In the genomic region with DNA sequence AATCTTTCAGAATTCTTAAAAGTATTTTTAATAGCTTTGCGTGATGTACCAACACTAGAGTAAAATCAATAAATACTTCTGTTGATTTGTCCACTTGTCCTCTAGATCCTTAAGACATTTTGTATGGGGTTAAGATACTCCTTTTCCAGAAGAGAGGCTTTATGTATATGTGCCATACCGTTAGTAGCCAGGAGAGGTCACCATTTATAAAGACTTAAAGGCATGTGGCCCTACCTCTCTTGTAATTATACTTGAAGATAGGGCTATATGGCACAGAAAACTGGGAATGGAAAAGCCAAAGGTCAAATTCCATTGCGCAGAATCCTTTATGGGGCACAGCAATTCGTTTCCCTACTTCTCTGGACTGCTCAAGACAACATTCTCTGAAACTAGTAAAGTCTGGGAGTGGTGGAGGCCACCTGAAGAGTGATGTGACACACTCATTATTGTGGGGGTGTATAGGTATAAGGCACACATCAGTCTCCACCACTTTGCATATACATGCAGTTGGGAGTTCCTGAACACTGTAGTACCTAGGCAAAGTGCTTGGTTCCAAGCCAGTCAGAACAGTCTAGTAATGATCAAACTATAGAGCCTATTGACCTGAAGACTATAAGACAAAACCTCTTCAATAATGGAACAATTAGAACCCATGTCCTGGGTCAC, we compare ENCODE assay signal across 8 cellular contexts.
A peak's percentile ranks its signal among the peaks of the same experiment; 100 is the strongest.
DNase-seq lines count a peak whose midpoint lies in the region; ATAC-seq and TF ChIP-seq lines count a peak whose summit lies in the region.

No MANE protein-coding gene starts in this region.

- H3K4me2 ChIP-seq in GM23248 (ENCODE audit: unreplicated experiment) (no peak overlapping the region), KMS-11 (no peak overlapping the region)

- H3K4me3 ChIP-seq in GM23248 (no peak overlapping the region), KMS-11 (IDR thresholded peaks at IDR 0.05; ENCODE audit: insufficient read depth, low read depth, low read length) (no peak overlapping the region)

- H2AFZ ChIP-seq in GM23248 (no peak overlapping the region), KMS-11 (ENCODE audit: low read depth) (no peak overlapping the region)

- H3K36me3 ChIP-seq in GM23248 (ENCODE audit: low read depth) = no peaks in the 10 kb centered on the region
- H3K36me3 ChIP-seq in KMS-11 (ENCODE audit: insufficient read depth) = no peaks in the 10 kb centered on the region

- H3K4me1 Mint-ChIP-seq in activated naive CD4-positive, alpha-beta T cell treated with anti-CD3 and anti-CD28 coated beads for 36 hours (ENCODE audit: low read depth) = no peaks in the 10 kb centered on the region
- no peaks in the 10 kb centered on the region for H3K4me1 Mint-ChIP-seq in activated naive CD4-positive, alpha-beta T cell treated with anti-CD3 and anti-CD28 coated beads, Interleukin-2, amount 10 ng/mL, durations not matched to agents 7 days and 5 days
- H3K4me1 Mint-ChIP-seq in natural killer cell = no peaks in the 10 kb centered on the region

- H3K4me3 Mint-ChIP-seq in activated naive CD4-positive, alpha-beta T cell treated with anti-CD3 and anti-CD28 coated beads for 36 hours = no peak overlapping the region
- H3K4me3 Mint-ChIP-seq in activated naive CD4-positive, alpha-beta T cell treated with anti-CD3 and anti-CD28 coated beads, Interleukin-2, amount 10 ng/mL, durations not matched to agents 7 days and 5 days = no peak overlapping the region
- H3K4me3 Mint-ChIP-seq in natural killer cell = no peak overlapping the region

- H3K27ac Mint-ChIP-seq in activated naive CD4-positive, alpha-beta T cell treated with anti-CD3 and anti-CD28 coated beads for 36 hours = no peak overlapping the region
- no peak overlapping the region for H3K27ac Mint-ChIP-seq in activated naive CD4-positive, alpha-beta T cell treated with anti-CD3 and anti-CD28 coated beads, Interleukin-2, amount 10 ng/mL, durations not matched to agents 7 days and 5 days
- H3K27ac Mint-ChIP-seq in natural killer cell = no peak overlapping the region

- no peaks in the 10 kb centered on the region for H3F3A ChIP-seq in GM23248 (ENCODE audit: insufficient read depth)

- 0% methylated on average over 4 of the region's 4 CpGs for WGBS in GM23248 (ENCODE audit: low coverage in 1 of 2, low lambda C conversion rate in 2 of 2, missing lambda C conversion rate in 2 of 2), 2 experiments

- CTCF ChIA-PET in activated naive CD4-positive, alpha-beta T cell treated with anti-CD3 and anti-CD28 coated beads for 36 hours (lab: Charles Lee) = interaction anchor here (0.6 kb wide), 1 partner anchor 944 kb away, joined by 3 read pairs; no protein-coding TSS in a partner anchor
- CTCF ChIA-PET in activated naive CD4-positive, alpha-beta T cell treated with anti-CD3 and anti-CD28 coated beads, Interleukin-2, amount 10 ng/mL, durations not matched to agents 7 days and 5 days (lab: Charles Lee) = interaction anchor here (1.0 kb wide), 1 partner anchor 118 kb away, joined by 3 read pairs; no protein-coding TSS in a partner anchor

- peak; percentile 49 to 83 (median 60) for ATAC-seq in natural killer cell

- no peak overlapping the region for H3K27ac ChIP-seq in GM23248
- no peak overlapping the region for H3K27ac ChIP-seq in KMS-11

- H4K20me1 ChIP-seq in GM23248 (ENCODE audit: insufficient read depth) = no peaks in the 10 kb centered on the region
- H4K20me1 ChIP-seq in KMS-11 (ENCODE audit: insufficient read depth) = no peaks in the 10 kb centered on the region

- no peak for TF ChIP-seq POLR2A in erythroblast (IDR thresholded peaks at IDR 0.05; ENCODE audit: low read length)

- no peaks in the 10 kb centered on the region for H3K4me1 ChIP-seq in GM23248 (ENCODE audit: insufficient read depth)
- no peaks in the 10 kb centered on the region for H3K4me1 ChIP-seq in KMS-11 (ENCODE audit: low read depth, poor library complexity, severe bottlenecking)

- H3K9me3 ChIP-seq in GM23248 (ENCODE audit: low read depth) = no peaks in the 10 kb centered on the region

- H3K27me3 ChIP-seq in GM23248 (replicated peaks; ENCODE audit: insufficient read depth) (no peaks in the 10 kb centered on the region), KMS-11 (ENCODE audit: insufficient read depth, low read depth) (no peaks in the 10 kb centered on the region)

- peak; percentile 23 for DNase-seq in activated naive CD4-positive, alpha-beta T cell treated with anti-CD3 and anti-CD28 coated beads for 36 hours
- DNase-seq in activated naive CD4-positive, alpha-beta T cell treated with anti-CD3 and anti-CD28 coated beads, Interleukin-2, amount 10 ng/mL, durations not matched to agents 7 days and 5 days = no peak
- peak; percentile 73 for DNase-seq in GM23248
- peak; percentile 44 for DNase-seq in SHP77 treated with DMSO at 0.1 percent for 48 hours (lab: John Stamatoyannopoulos, UW)
- DNase-seq in erythroblast (lab: John Stamatoyannopoulos, UW) = peak; percentile 51 to 67
- DNase-seq in natural killer cell = no peak
- DNase-seq in occipital lobe (lab: John Stamatoyannopoulos, UW) = no peak

- intact Hi-C loops in activated naive CD4-positive, alpha-beta T cell treated with anti-CD3 and anti-CD28 coated beads for 36 hours (cut with micrococcal nuclease) = loop anchor here (1.0 to 5.0 kb wide), 5 partner anchors 120 to 1167 kb away; a partner anchor contains a TSS
- intact Hi-C loops in natural killer cell (cut with micrococcal nuclease) = no loop called here

- no peaks in the 10 kb centered on the region for H3K9me2 ChIP-seq in GM23248 (ENCODE audit: insufficient read depth)

- peaks cover 2% of the 10 kb centered on the region for H3K36me3 Mint-ChIP-seq in activated naive CD4-positive, alpha-beta T cell treated with anti-CD3 and anti-CD28 coated beads for 36 hours (ENCODE audit: low read depth)
- H3K36me3 Mint-ChIP-seq in activated naive CD4-positive, alpha-beta T cell treated with anti-CD3 and anti-CD28 coated beads, Interleukin-2, amount 10 ng/mL, durations not matched to agents 7 days and 5 days = no peaks in the 10 kb centered on the region
- peaks cover 7% of the 10 kb centered on the region for H3K36me3 Mint-ChIP-seq in natural killer cell

- H3K79me2 ChIP-seq in GM23248 (ENCODE audit: insufficient read depth) (no peaks in the 10 kb centered on the region), KMS-11 (ENCODE audit: insufficient read depth, low read depth) (no peaks in the 10 kb centered on the region)

- TF ChIP-seq CTCF in KMS-11 (conservative IDR thresholded peaks at IDR 0.05; ENCODE audit: low read depth, low read length) = peak; percentile 69
- TF ChIP-seq CTCF in natural killer cell (IDR thresholded peaks at IDR 0.05) = peak; percentile 52

- peaks cover 2% of the 10 kb centered on the region for H3K27me3 Mint-ChIP-seq in activated naive CD4-positive, alpha-beta T cell treated with anti-CD3 and anti-CD28 coated beads for 36 hours (ENCODE audit: low read depth)
- no peaks in the 10 kb centered on the region for H3K27me3 Mint-ChIP-seq in activated naive CD4-positive, alpha-beta T cell treated with anti-CD3 and anti-CD28 coated beads, Interleukin-2, amount 10 ng/mL, durations not matched to agents 7 days and 5 days
- peaks cover 4 to 31% of the 10 kb centered on the region in 2 donors for H3K27me3 Mint-ChIP-seq in natural killer cell (ENCODE audit: low read depth in 2 of 2)

- H3K9ac ChIP-seq in GM23248 (no peak overlapping the region), KMS-11 (no peak overlapping the region)

- peaks cover 7% of the 10 kb centered on the region for H3K9me3 Mint-ChIP-seq in activated naive CD4-positive, alpha-beta T cell treated with anti-CD3 and anti-CD28 coated beads for 36 hours
- peaks cover 5% of the 10 kb centered on the region for H3K9me3 Mint-ChIP-seq in activated naive CD4-positive, alpha-beta T cell treated with anti-CD3 and anti-CD28 coated beads, Interleukin-2, amount 10 ng/mL, durations not matched to agents 7 days and 5 days
- H3K9me3 Mint-ChIP-seq in natural killer cell = peaks cover 2 to 4% of the 10 kb centered on the region in 2 donors

- in situ Hi-C loops in GM23248 (cut with MboI) = no loop called here

Comparison
In these comparisons a context has a peak if more than half of its experiments do, and no peak if none do; other contexts are left out.
1. DNase-seq: peak in activated naive CD4-positive, alpha-beta T cell treated with anti-CD3 and anti-CD28 coated beads for 36 hours (single experiment), GM23248 (single experiment), SHP77 treated with DMSO at 0.1 percent for 48 hours (single experiment) and erythroblast (2 of 2); none in activated naive CD4-positive, alpha-beta T cell treated with anti-CD3 and anti-CD28 coated beads, Interleukin-2, amount 10 ng/mL, durations not matched to agents 7 days and 5 days (single experiment), natural killer cell (single experiment) and occipital lobe (single experiment).